Comparison of ENCODE assay signal across 8 cellular contexts in genomic region chr2:216497808-216498366, GRCh38. TPM values are rescaled to one million over a fixed set of nuclear protein-coding genes. Genes with fewer than 3 reads are reported as not detected.
DNase-seq lines count a peak whose midpoint lies in the region; ATAC-seq, FAIRE-seq and TF ChIP-seq lines count a peak whose summit lies in the region.

No MANE protein-coding gene starts in this region.

- peak overlapping the region; percentile 95 for H3K27ac Mint-ChIP-seq in activated CD4-positive, alpha-beta T cell treated with anti-CD3 and anti-CD28 coated beads, Interleukin-2, amount 10 ng/mL, durations not matched to agents 24 days and 14 days

- no peaks in the 10 kb centered on the region for H3K27me3 Mint-ChIP-seq in activated CD4-positive, alpha-beta T cell treated with anti-CD3 and anti-CD28 coated beads, Interleukin-2, amount 10 ng/mL, durations not matched to agents 24 days and 14 days

- POLR2A ChIA-PET in HepG2 (lab: Yijun Ruan, JAX) = interaction anchor here (0.6 to 1.9 kb wide), 43 partner anchors 9 to 1772 kb away, joined by 3 to 21 read pairs (median 6); partner anchors contain the start of genes AAMP, PNKD and SMARCAL1

- no peaks in the 10 kb centered on the region for H3K9me3 Mint-ChIP-seq in activated CD4-positive, alpha-beta T cell treated with anti-CD3 and anti-CD28 coated beads, Interleukin-2, amount 10 ng/mL, durations not matched to agents 24 days and 14 days

- no peak for TF ChIP-seq RAD21 in HepG2 (CRISPR knock-in tag; IDR thresholded peaks at IDR 0.05)

- no peak for TF ChIP-seq EP300 in HepG2 (IDR thresholded peaks at IDR 0.05; ENCODE audit: low read depth in 2 of 2, low read length in 2 of 2)
- TF ChIP-seq EP300 in HepG2 (CRISPR knock-in tag; IDR thresholded peaks at IDR 0.05; ENCODE audit: borderline replicate concordance) = no peak

- TF ChIP-seq POLR2A in HepG2 (IDR thresholded peaks at IDR 0.05; ENCODE audit: insufficient read depth in 1 of 2, low read depth in 2 of 2, low read length in 2 of 2) = no peak

- peaks cover 47% of the 10 kb centered on the region for H3K79me2 ChIP-seq in HepG2 (ENCODE audit: insufficient read depth, low read length)

- no peaks in the 10 kb centered on the region for H3K9me3 ChIP-seq in HepG2 (ENCODE audit: low read length)
- no peaks in the 10 kb centered on the region for H3K9me3 ChIP-seq in tibial artery

- H3K4me1 Mint-ChIP-seq in activated CD4-positive, alpha-beta T cell treated with anti-CD3 and anti-CD28 coated beads, Interleukin-2, amount 10 ng/mL, durations not matched to agents 24 days and 14 days = peaks cover 48% of the 10 kb centered on the region

- intact Hi-C loops in activated CD4-positive, alpha-beta T cell treated with anti-CD3 and anti-CD28 coated beads, Interleukin-2, amount 10 ng/mL, durations not matched to agents 24 days and 14 days (cut with micrococcal nuclease) = loop anchor here (1.0 to 5.0 kb wide), 5 partner anchors 20 to 389 kb away; partner anchors contain the start of genes SMARCAL1 and XRCC5
- intact Hi-C loops in HepG2 (cut with micrococcal nuclease; ENCODE audit: unreplicated experiment) (loop anchor here (1.0 kb wide), 1 partner anchor 86 kb away; the partner anchor contains the start of gene SMARCAL1), tibial artery (cut with DNase I; ENCODE audit: low total_unique reads) (no loop called here)

- CTCF ChIA-PET in HepG2 (lab: Yijun Ruan, JAX; ENCODE audit: low intra/inter-chr PET ratio, low total read pairs) = no interaction called here

- BruUV-seq in HepG2 (replicated peaks; lab: Mats Ljungman, UMichigan) = no TSS peak

- H3K4me3 Mint-ChIP-seq in activated CD4-positive, alpha-beta T cell treated with anti-CD3 and anti-CD28 coated beads, Interleukin-2, amount 10 ng/mL, durations not matched to agents 24 days and 14 days = peak overlapping the region; percentile 100

- 25% methylated on average over 8 of the region's 8 CpGs for WGBS in HepG2 (ENCODE audit: low lambda C conversion rate)

- H3K36me3 Mint-ChIP-seq in activated CD4-positive, alpha-beta T cell treated with anti-CD3 and anti-CD28 coated beads, Interleukin-2, amount 10 ng/mL, durations not matched to agents 24 days and 14 days (ENCODE audit: low read depth) = peaks cover 46% of the 10 kb centered on the region

- H3K36me3 ChIP-seq in HepG2 (replicated peaks in 1 of 2; ENCODE audit: control insufficient read depth in 1 of 2, insufficient read depth in 2 of 2, low read length in 2 of 2) = peaks cover 5 to 39% of the 10 kb centered on the region in 2 experiments
- H3K36me3 ChIP-seq in tibial artery = peaks cover 30 to 32% (median 32%) of the 10 kb centered on the region in 3 donors

- H3K9ac ChIP-seq in HepG2 (ENCODE audit: insufficient read depth, low read depth, low read length) = peak overlapping the region; percentile 100

- no peak for TF ChIP-seq CTCF in HepG2 (CRISPR knock-in tag; IDR thresholded peaks at IDR 0.05)
- no peak for TF ChIP-seq CTCF in tibial artery (IDR thresholded peaks at IDR 0.05)

- peak; percentile 26 for ATAC-seq in HepG2
- ATAC-seq in GM18870 (IDR thresholded peaks at IDR 0.05; ENCODE audit: unreplicated experiment) = no peak

- H3K27me3 ChIP-seq in HepG2 (ENCODE audit: control insufficient read depth in 1 of 2, insufficient read depth in 2 of 2, low read length in 2 of 2) (peaks cover 0 to 5% of the 10 kb centered on the region in 2 experiments; a peak in 1 of 5 replicates), tibial artery (no peaks in the 10 kb centered on the region)

- peak overlapping the region; percentile 89 for H2AFZ ChIP-seq in HepG2 (ENCODE audit: low read length)

- H3K4me3 ChIP-seq in HepG2 (replicated peaks in 1 of 3; ENCODE audit: insufficient read depth in 1 of 3, low read depth in 2 of 3, low read length in 3 of 3) (peak overlapping the region; percentile 86 to 95 (median 92)), tibial artery (peak overlapping the region; percentile 60 to 71)

- peak overlapping the region; percentile 80 for H3K4me2 ChIP-seq in HepG2 (ENCODE audit: low read depth, low read length)

- peaks cover 41% of the 10 kb centered on the region for H4K20me1 ChIP-seq in HepG2 (ENCODE audit: insufficient read depth, low read length)

- H3K27ac ChIP-seq in HepG2 (ENCODE audit: extremely low read length, insufficient read depth, low read length) (peak overlapping the region; percentile 89), tibial artery (peak overlapping the region; percentile 77 to 80)

- H3K4me1 ChIP-seq in HepG2 (ENCODE audit: insufficient read depth, low read length) (peaks cover 47% of the 10 kb centered on the region), tibial artery (peaks cover 0 to 31% (median 26%) of the 10 kb centered on the region in 4 donors)

- FAIRE-seq in HepG2 (lab: Jason Lieb, UNC) = no peak

- in situ Hi-C loops in HepG2 (cut with HindIII; ENCODE audit: extremely low pct_ligation_motif_present, low pct_unique_long_range_greater_than_20kb) = no loop called here

- no peak for DNase-seq in activated CD4-positive, alpha-beta T cell treated with anti-CD3 and anti-CD28 coated beads, Interleukin-2, amount 10 ng/mL, durations not matched to agents 24 days and 14 days
- no peak for DNase-seq in activated CD4-positive, alpha-beta T cell treated with anti-CD3 and anti-CD28 coated beads for 48 hours
- DNase-seq in astrocyte of the hippocampus (ENCODE audit: low read depth, low spot score) (peak; percentile 22), HepG2 (ENCODE audit: low spot score) (no peak), tibial artery (no peak), glomerular visceral epithelial cell (ENCODE audit: extremely low spot score) (no peak), cortex of kidney (lab: John Stamatoyannopoulos, UW) (no peak)

TF ChIP-seq in HepG2, 621 proteins besides CTCF, POLR2A, EP300 and RAD21 (continues in another document):
- no peak for TF ChIP-seq CBX5 (CRISPR knock-in tag; IDR thresholded peaks at IDR 0.05; ENCODE audit: borderline replicate concordance)
- no peak for TF ChIP-seq TCF12 (IDR thresholded peaks at IDR 0.05)
- peak; percentile 44; the same call in 1 of the 2 replicates for TF ChIP-seq TCF12 (CRISPR knock-in tag; IDR thresholded peaks at IDR 0.05)
- TF ChIP-seq TFAP4 (IDR thresholded peaks at IDR 0.05; ENCODE audit: borderline replicate concordance, low read depth) = no peak
- TF ChIP-seq STAG1 (CRISPR knock-in tag; IDR thresholded peaks at IDR 0.05) = no peak
- no peak for TF ChIP-seq HNF4A (CRISPR knock-in tag; IDR thresholded peaks at IDR 0.05)
- TF ChIP-seq THAP8 (CRISPR knock-in tag; IDR thresholded peaks at IDR 0.05; ENCODE audit: borderline replicate concordance) = no peak

RNA-seq across cellular contexts. Expression of gene RPL37A, which starts 0.8 kb away (rescaled TPM):
- total RNA-seq in activated CD4-positive, alpha-beta T cell treated with anti-CD3 and anti-CD28 coated beads, Interleukin-2, amount 10 ng/mL, durations not matched to agents 24 days and 14 days = 3,125 and 3,168 TPM in 2 replicates
- 6,902 and 7,071 TPM in 2 replicates for total RNA-seq in HepG2 (2016; rRNA removed; fragmentation: Illumina TruSeq; extraction: Trizol)
- 11,484 and 12,287 TPM in 2 replicates for total RNA-seq in HepG2 (2016; cell fraction: cytosol; rRNA removed; fragmentation: Illumina TruSeq; extraction: Trizol; ENCODE audit: low read depth)
- 6,918 and 7,424 TPM in 2 replicates for total RNA-seq in HepG2 (2016; cell fraction: insoluble cytoplasmic fraction; rRNA removed; fragmentation: Illumina TruSeq; extraction: Trizol)
- total RNA-seq in HepG2 (2016; cell fraction: membrane; rRNA removed; fragmentation: Illumina TruSeq; extraction: Trizol) = 16,795 and 17,457 TPM in 2 replicates
- 2,427 and 2,707 TPM in 2 replicates for total RNA-seq in HepG2 (2016; cell fraction: nucleus; rRNA removed; fragmentation: Illumina TruSeq; extraction: Trizol)
- 7,317 and 7,910 TPM in 2 replicates for polyA plus RNA-seq in HepG2 (2011; rRNA removed)
- 3,435 and 3,576 TPM in 2 replicates for polyA plus RNA-seq in HepG2 (2011; cell fraction: cytosol; rRNA removed)
- polyA plus RNA-seq in HepG2 (2011; cell fraction: nucleus; rRNA removed) = 934 and 1,174 TPM in 2 replicates
- 7,692 and 8,090 TPM in 2 replicates for polyA plus RNA-seq in HepG2 (2012)
- 11,969 and 13,234 TPM in 2 replicates for polyA plus RNA-seq in HepG2 (2016; cell fraction: cytosol; fragmentation: Illumina TruSeq; extraction: Trizol; ENCODE audit: low read depth)
- polyA plus RNA-seq in HepG2 (2016; cell fraction: insoluble cytoplasmic fraction; fragmentation: Illumina TruSeq; extraction: Trizol; ENCODE audit: low read depth) = 6,005 and 6,067 TPM in 2 replicates
- polyA plus RNA-seq in HepG2 (2016; cell fraction: membrane; fragmentation: Illumina TruSeq; extraction: Trizol; ENCODE audit: low read depth) = 14,650 and 14,956 TPM in 2 replicates
- 4,147 and 4,271 TPM in 2 replicates for polyA plus RNA-seq in HepG2 (2016; cell fraction: nucleus; fragmentation: Illumina TruSeq; extraction: Trizol; ENCODE audit: insufficient read depth, low read depth)
- 537 and 682 TPM in 2 replicates for polyA minus RNA-seq in HepG2 (2011; rRNA and poly(A)+ RNA removed; ENCODE audit: low replicate concordance)
- polyA minus RNA-seq in HepG2 (2011; cell fraction: cytosol; rRNA and poly(A)+ RNA removed) = 1,971 TPM in 2 replicates
- polyA minus RNA-seq in HepG2 (2011; cell fraction: nucleus; rRNA and poly(A)+ RNA removed) = 601 and 721 TPM in 2 replicates
